31 cellular contexts compared by ENCODE assay signal in genomic region chr20:35563834-35564233, GRCh38. TPM values are rescaled to one million over a fixed set of nuclear protein-coding genes. Genes with fewer than 3 reads are reported as not detected.
"Had no signal": no experiment of that assay in that cellular context is flagged by ENCODE, and none has a peak within 500 bp of the region (broad histone marks: within the 10 kb centered on the region; RNA-seq: fewer than 3 reads in every experiment).

No MANE protein-coding gene starts in this region.

- H3K27ac ChIP-seq: adrenal gland, SJSA1 had no signal

- DNase-seq: activated CD4-positive, alpha-beta T cell treated with anti-CD3 and anti-CD28 coated beads, Interleukin-2, amount 10 ng/mL, durations not matched to agents 24 days and 14 days; activated CD4-positive, alpha-beta T cell treated with anti-CD3 and anti-CD28 coated beads, Interleukin-2, amount 50 U/mL, for 4 hours; activated CD8-positive, alpha-beta T cell treated with anti-CD3 and anti-CD28 coated beads for 36 hours; activated gamma-delta T cell treated with Interleukin-2 at 50 U/mL for 16 hours; activated naive CD4-positive, alpha-beta T cell treated with anti-CD3 and anti-CD28 coated beads for 36 hours; activated T-cell treated with anti-CD3 and anti-CD28 coated beads, Interleukin-2, amount 50 U/mL, for 1 hour; activated T-cell treated with anti-CD3 and anti-CD28 coated beads, Interleukin-2, amount 50 U/mL, for 72 hours; adrenal gland; central memory CD4-positive, alpha-beta T cell; NCI-H1092 treated with DMSO at 0.1 percent for 48 hours; NCI-H1417; NCI-H146; NCI-H187 treated with DMSO at 0.1 percent for 48 hours; NCI-H2081; NCI-H226; NCI-H446 treated with DMSO at 0.1 percent for 48 hours; NCI-H524; SHP77 treated with DMSO at 0.1 percent for 48 hours; SK-N-SH had no signal

- H3K4me1 Mint-ChIP-seq: brain had no signal

- H3K9me3 Mint-ChIP-seq: activated CD4-positive, alpha-beta T cell treated with anti-CD3 and anti-CD28 coated beads, Interleukin-2, amount 10 ng/mL, durations not matched to agents 24 days and 14 days; activated CD8-positive, alpha-beta T cell treated with anti-CD3 and anti-CD28 coated beads for 36 hours; activated naive CD4-positive, alpha-beta T cell treated with anti-CD3 and anti-CD28 coated beads for 36 hours; activated naive CD4-positive, alpha-beta T cell treated with anti-CD3 and anti-CD28 coated beads, Interleukin-2, amount 50 U/mL, for 72 hours; activated T-cell treated with anti-CD3 and anti-CD28 coated beads, Interleukin-2, amount 50 U/mL, for 72 hours; activated T-helper 17 cell treated with anti-CD3 and anti-CD28 coated beads, Interleukin-2, amount 50 U/mL, for 72 hours; brain; T-helper 1 cell treated with Interleukin-12 subunit alpha and Interleukin-12 subunit beta and Interleukin-4 antibody, amounts not matched to agents 30 μg/mL and 1 μg/mL, for 36 hours; T-helper 2 cell treated with Interferon-gamma antibody and Interleukin-4, amounts not matched to agents 5 μg/mL and 100 μg/mL, for 36 hours had no signal

- H3K27me3 Mint-ChIP-seq: activated CD4-positive, alpha-beta T cell treated with anti-CD3 and anti-CD28 coated beads, Interleukin-2, amount 10 ng/mL, durations not matched to agents 24 days and 14 days; activated CD8-positive, alpha-beta T cell treated with anti-CD3 and anti-CD28 coated beads for 36 hours; activated T-helper 17 cell treated with anti-CD3 and anti-CD28 coated beads, Interleukin-2, amount 50 U/mL, for 72 hours had no signal

- ATAC-seq: activated CD8-positive, alpha-beta T cell treated with anti-CD3 and anti-CD28 coated beads for 36 hours; activated naive CD4-positive, alpha-beta T cell treated with anti-CD3 and anti-CD28 coated beads, Interleukin-2, amount 50 U/mL, for 72 hours; activated T-cell treated with anti-CD3 and anti-CD28 coated beads, Interleukin-2, amount 50 U/mL, for 72 hours; activated T-helper 17 cell treated with anti-CD3 and anti-CD28 coated beads, Interleukin-2, amount 50 U/mL, for 72 hours; Panc1 had no signal

- H3K4me1 ChIP-seq: adrenal gland, SJSA1 had no signal

- H3K27ac Mint-ChIP-seq: activated CD4-positive, alpha-beta T cell treated with anti-CD3 and anti-CD28 coated beads, Interleukin-2, amount 10 ng/mL, durations not matched to agents 24 days and 14 days; activated CD8-positive, alpha-beta T cell treated with anti-CD3 and anti-CD28 coated beads for 36 hours; activated naive CD4-positive, alpha-beta T cell treated with anti-CD3 and anti-CD28 coated beads for 36 hours; activated T-cell treated with anti-CD3 and anti-CD28 coated beads, Interleukin-2, amount 50 U/mL, for 72 hours; activated T-helper 17 cell treated with anti-CD3 and anti-CD28 coated beads, Interleukin-2, amount 50 U/mL, for 72 hours; brain; T-helper 1 cell treated with Interleukin-12 subunit alpha and Interleukin-12 subunit beta and Interleukin-4 antibody, amounts not matched to agents 30 μg/mL and 1 μg/mL, for 36 hours; T-helper 2 cell treated with Interferon-gamma antibody and Interleukin-4, amounts not matched to agents 5 μg/mL and 100 μg/mL, for 36 hours had no signal

- H3K36me3 Mint-ChIP-seq: activated naive CD4-positive, alpha-beta T cell treated with anti-CD3 and anti-CD28 coated beads, Interleukin-2, amount 50 U/mL, for 72 hours; brain had no signal

- H3K27me3 ChIP-seq: adrenal gland, SJSA1 had no signal

- H3K4me3 ChIP-seq: adrenal gland, SJSA1 had no signal

- H3K9me3 ChIP-seq: adrenal gland, SJSA1, SK-N-SH had no signal

- H3K36me3 ChIP-seq: SJSA1 had no signal

- H3K4me3 Mint-ChIP-seq: activated CD4-positive, alpha-beta T cell treated with anti-CD3 and anti-CD28 coated beads, Interleukin-2, amount 10 ng/mL, durations not matched to agents 24 days and 14 days; activated CD8-positive, alpha-beta T cell treated with anti-CD3 and anti-CD28 coated beads for 36 hours; activated naive CD4-positive, alpha-beta T cell treated with anti-CD3 and anti-CD28 coated beads for 36 hours; activated T-cell treated with anti-CD3 and anti-CD28 coated beads, Interleukin-2, amount 50 U/mL, for 72 hours; activated T-helper 17 cell treated with anti-CD3 and anti-CD28 coated beads, Interleukin-2, amount 50 U/mL, for 72 hours; brain; T-helper 1 cell treated with Interleukin-12 subunit alpha and Interleukin-12 subunit beta and Interleukin-4 antibody, amounts not matched to agents 30 μg/mL and 1 μg/mL, for 36 hours; T-helper 2 cell treated with Interferon-gamma antibody and Interleukin-4, amounts not matched to agents 5 μg/mL and 100 μg/mL, for 36 hours had no signal

RNA-seq across cellular contexts. Expression of gene C20orf173, which starts 34.4 kb away (rescaled TPM):
- total RNA-seq: activated CD4-positive, alpha-beta T cell treated with anti-CD3 and anti-CD28 coated beads, Interleukin-2, amount 10 ng/mL, durations not matched to agents 24 days and 14 days; activated CD8-positive, alpha-beta memory T cell treated with anti-CD3 and anti-CD28 coated beads for 36 hours; activated CD8-positive, alpha-beta T cell treated with anti-CD3 and anti-CD28 coated beads for 36 hours; activated naive CD4-positive, alpha-beta T cell treated with anti-CD3 and anti-CD28 coated beads for 36 hours; activated naive CD4-positive, alpha-beta T cell treated with anti-CD3 and anti-CD28 coated beads, Interleukin-2, amount 50 U/mL, for 72 hours; activated T-cell treated with anti-CD3 and anti-CD28 coated beads, Interleukin-2, amount 50 U/mL, for 72 hours; activated T-helper 17 cell treated with anti-CD3 and anti-CD28 coated beads, Interleukin-2, amount 50 U/mL, for 72 hours; adrenal gland; bronchial epithelial cell; cerebellum; M059J; RPMI7951; SJSA1 had no signal
- polyA plus RNA-seq: adrenal gland, SK-N-SH had no signal
